8 cellular contexts compared by ENCODE assay signal in genomic region chr4:184538023-184538599, GRCh38.
DNase-seq lines count a peak whose midpoint lies in the region; ATAC-seq, FAIRE-seq and TF ChIP-seq lines count a peak whose summit lies in the region.

No MANE protein-coding gene starts in this region.

- H3K9me3 Mint-ChIP-seq in GM23338: no peaks in the 10 kb centered on the region

- H3K4me3 ChIP-seq in GM23338: peak overlapping the region; percentile 67
- H3K4me3 ChIP-seq in LNCaP clone FGC (ENCODE audit: low read depth, low read length): peak overlapping the region; percentile 72
- peak overlapping the region; percentile 83 to 97 for H3K4me3 ChIP-seq in neutrophil (ENCODE audit: low read depth in 1 of 2, low read length in 1 of 2)
- peak overlapping the region; percentile 65 for H3K4me3 ChIP-seq in suprapubic skin

- peak; percentile 91 for FAIRE-seq in frontal cortex (lab: Jason Lieb, UNC)

- peak overlapping the region; percentile 28; the same call in 1 of the 2 replicates for H3K27ac ChIP-seq in GM23338 (ENCODE audit: low read depth)
- peak overlapping the region; percentile 96 for H3K27ac ChIP-seq in neutrophil
- H3K27ac ChIP-seq in suprapubic skin: peak overlapping the region; percentile 97

- TF ChIP-seq CTCF in GM23338 (conservative IDR thresholded peaks at IDR 0.05; ENCODE audit: low read depth in 2 of 2): peak; percentile 41 to 70
- TF ChIP-seq CTCF in LNCaP clone FGC (IDR thresholded peaks at IDR 0.05; ENCODE audit: control insufficient read depth, extremely low read depth, insufficient read depth): peak; percentile 87
- peak; percentile 86 for TF ChIP-seq CTCF in neutrophil (IDR thresholded peaks at IDR 0.05)
- peak; percentile 54 to 66 for TF ChIP-seq CTCF in suprapubic skin (IDR thresholded peaks at IDR 0.05)

- H4K20me1 ChIP-seq in GM23338 (replicated peaks; ENCODE audit: insufficient read depth): no peaks in the 10 kb centered on the region

- peak; percentile 78 for DNase-seq in Daoy (ENCODE audit: low read depth)
- peak; percentile 41 for DNase-seq in GM23338 (ENCODE audit: low spot score)
- DNase-seq in LNCaP clone FGC (ENCODE audit: low read depth): peak; percentile 79
- peak; percentile 3 for DNase-seq in SIG-M5 (lab: John Stamatoyannopoulos, UW)
- DNase-seq in activated naive CD4-positive, alpha-beta T cell treated with Interleukin-2 at 50 U/mL for 16 hours: peak; percentile 62
- DNase-seq in frontal cortex (ENCODE audit: low spot score in 2 of 2): peak; percentile 70 to 72
- DNase-seq in suprapubic skin (ENCODE audit: low spot score in 2 of 2): peak; percentile 92 to 94

- TF ChIP-seq POLR2A in suprapubic skin (IDR thresholded peaks at IDR 0.05): no peak

- H3K79me2 ChIP-seq in GM23338 (replicated peaks; ENCODE audit: insufficient read depth): no peaks in the 10 kb centered on the region

- no peaks in the 10 kb centered on the region for H3F3A ChIP-seq in GM23338 (replicated peaks; ENCODE audit: low read depth)

- H3K9me3 ChIP-seq in neutrophil: no peaks in the 10 kb centered on the region
- no peaks in the 10 kb centered on the region for H3K9me3 ChIP-seq in suprapubic skin

- H3K36me3 Mint-ChIP-seq in GM23338 (ENCODE audit: low read depth): no peaks in the 10 kb centered on the region

- H3K27me3 Mint-ChIP-seq in GM23338 (ENCODE audit: insufficient read depth, low read depth, poor library complexity): peaks cover 8% of the 10 kb centered on the region

- H3K9me2 ChIP-seq in GM23338 (ENCODE audit: insufficient read depth): no peaks in the 10 kb centered on the region

- H3K27me3 ChIP-seq in GM23338 (ENCODE audit: insufficient read depth): no peaks in the 10 kb centered on the region
- H3K27me3 ChIP-seq in neutrophil: no peaks in the 10 kb centered on the region
- H3K27me3 ChIP-seq in suprapubic skin: no peaks in the 10 kb centered on the region

- peak overlapping the region; percentile 88; the same call in 1 of the 2 replicates for H2AFZ ChIP-seq in GM23338

- peak; percentile 60 for ATAC-seq in GM23338

- peak overlapping the region; percentile 90 for H3K4me3 Mint-ChIP-seq in GM23338

- peak overlapping the region; percentile 86 for H3K4me2 ChIP-seq in GM23338

- H3K36me3 ChIP-seq in GM23338 (ENCODE audit: insufficient read depth) (no peaks in the 10 kb centered on the region), neutrophil (no peaks in the 10 kb centered on the region), suprapubic skin (no peaks in the 10 kb centered on the region)

- no peak for TF ChIP-seq EP300 in suprapubic skin (IDR thresholded peaks at IDR 0.05)

- H3K4me1 ChIP-seq in GM23338 (ENCODE audit: insufficient read depth) (peaks cover 5% of the 10 kb centered on the region), neutrophil (ENCODE audit: control insufficient read depth in 1 of 2, insufficient read depth in 1 of 2, low read depth in 1 of 2, low read length in 1 of 2) (peaks cover 37 to 41% of the 10 kb centered on the region in 2 experiments), suprapubic skin (peaks cover 34% of the 10 kb centered on the region)

- peak overlapping the region; percentile 93 for H3K27ac Mint-ChIP-seq in GM23338

- 2% methylated on average over 18 of the region's 18 CpGs for WGBS in suprapubic skin

- H3K4me1 Mint-ChIP-seq in GM23338: peaks cover 14% of the 10 kb centered on the region

TF ChIP-seq in GM23338, 12 proteins besides CTCF, POLR2A, EP300 and RAD21 (continues in another document):
- TF ChIP-seq EZH2 (IDR thresholded peaks at IDR 0.05; ENCODE audit: low read depth, unreplicated experiment) (no peak), POLR2AphosphoS5 (IDR thresholded peaks at IDR 0.05; ENCODE audit: low read depth) (no peak), ETS1 (IDR thresholded peaks at IDR 0.05) (no peak), ZNF331 (CRISPR knock-in tag; IDR thresholded peaks at IDR 0.05; ENCODE audit: low read depth) (no peak), NANOG (IDR thresholded peaks at IDR 0.05; ENCODE audit: borderline replicate concordance) (no peak), EZH2phosphoT487 (IDR thresholded peaks at IDR 0.05; ENCODE audit: unreplicated experiment) (no peak), CREB1 (CRISPR knock-in tag; IDR thresholded peaks at IDR 0.05; ENCODE audit: low read depth) (no peak), JUNB (IDR thresholded peaks at IDR 0.05; ENCODE audit: unreplicated experiment) (no peak)
- TF ChIP-seq, protein P1, sequence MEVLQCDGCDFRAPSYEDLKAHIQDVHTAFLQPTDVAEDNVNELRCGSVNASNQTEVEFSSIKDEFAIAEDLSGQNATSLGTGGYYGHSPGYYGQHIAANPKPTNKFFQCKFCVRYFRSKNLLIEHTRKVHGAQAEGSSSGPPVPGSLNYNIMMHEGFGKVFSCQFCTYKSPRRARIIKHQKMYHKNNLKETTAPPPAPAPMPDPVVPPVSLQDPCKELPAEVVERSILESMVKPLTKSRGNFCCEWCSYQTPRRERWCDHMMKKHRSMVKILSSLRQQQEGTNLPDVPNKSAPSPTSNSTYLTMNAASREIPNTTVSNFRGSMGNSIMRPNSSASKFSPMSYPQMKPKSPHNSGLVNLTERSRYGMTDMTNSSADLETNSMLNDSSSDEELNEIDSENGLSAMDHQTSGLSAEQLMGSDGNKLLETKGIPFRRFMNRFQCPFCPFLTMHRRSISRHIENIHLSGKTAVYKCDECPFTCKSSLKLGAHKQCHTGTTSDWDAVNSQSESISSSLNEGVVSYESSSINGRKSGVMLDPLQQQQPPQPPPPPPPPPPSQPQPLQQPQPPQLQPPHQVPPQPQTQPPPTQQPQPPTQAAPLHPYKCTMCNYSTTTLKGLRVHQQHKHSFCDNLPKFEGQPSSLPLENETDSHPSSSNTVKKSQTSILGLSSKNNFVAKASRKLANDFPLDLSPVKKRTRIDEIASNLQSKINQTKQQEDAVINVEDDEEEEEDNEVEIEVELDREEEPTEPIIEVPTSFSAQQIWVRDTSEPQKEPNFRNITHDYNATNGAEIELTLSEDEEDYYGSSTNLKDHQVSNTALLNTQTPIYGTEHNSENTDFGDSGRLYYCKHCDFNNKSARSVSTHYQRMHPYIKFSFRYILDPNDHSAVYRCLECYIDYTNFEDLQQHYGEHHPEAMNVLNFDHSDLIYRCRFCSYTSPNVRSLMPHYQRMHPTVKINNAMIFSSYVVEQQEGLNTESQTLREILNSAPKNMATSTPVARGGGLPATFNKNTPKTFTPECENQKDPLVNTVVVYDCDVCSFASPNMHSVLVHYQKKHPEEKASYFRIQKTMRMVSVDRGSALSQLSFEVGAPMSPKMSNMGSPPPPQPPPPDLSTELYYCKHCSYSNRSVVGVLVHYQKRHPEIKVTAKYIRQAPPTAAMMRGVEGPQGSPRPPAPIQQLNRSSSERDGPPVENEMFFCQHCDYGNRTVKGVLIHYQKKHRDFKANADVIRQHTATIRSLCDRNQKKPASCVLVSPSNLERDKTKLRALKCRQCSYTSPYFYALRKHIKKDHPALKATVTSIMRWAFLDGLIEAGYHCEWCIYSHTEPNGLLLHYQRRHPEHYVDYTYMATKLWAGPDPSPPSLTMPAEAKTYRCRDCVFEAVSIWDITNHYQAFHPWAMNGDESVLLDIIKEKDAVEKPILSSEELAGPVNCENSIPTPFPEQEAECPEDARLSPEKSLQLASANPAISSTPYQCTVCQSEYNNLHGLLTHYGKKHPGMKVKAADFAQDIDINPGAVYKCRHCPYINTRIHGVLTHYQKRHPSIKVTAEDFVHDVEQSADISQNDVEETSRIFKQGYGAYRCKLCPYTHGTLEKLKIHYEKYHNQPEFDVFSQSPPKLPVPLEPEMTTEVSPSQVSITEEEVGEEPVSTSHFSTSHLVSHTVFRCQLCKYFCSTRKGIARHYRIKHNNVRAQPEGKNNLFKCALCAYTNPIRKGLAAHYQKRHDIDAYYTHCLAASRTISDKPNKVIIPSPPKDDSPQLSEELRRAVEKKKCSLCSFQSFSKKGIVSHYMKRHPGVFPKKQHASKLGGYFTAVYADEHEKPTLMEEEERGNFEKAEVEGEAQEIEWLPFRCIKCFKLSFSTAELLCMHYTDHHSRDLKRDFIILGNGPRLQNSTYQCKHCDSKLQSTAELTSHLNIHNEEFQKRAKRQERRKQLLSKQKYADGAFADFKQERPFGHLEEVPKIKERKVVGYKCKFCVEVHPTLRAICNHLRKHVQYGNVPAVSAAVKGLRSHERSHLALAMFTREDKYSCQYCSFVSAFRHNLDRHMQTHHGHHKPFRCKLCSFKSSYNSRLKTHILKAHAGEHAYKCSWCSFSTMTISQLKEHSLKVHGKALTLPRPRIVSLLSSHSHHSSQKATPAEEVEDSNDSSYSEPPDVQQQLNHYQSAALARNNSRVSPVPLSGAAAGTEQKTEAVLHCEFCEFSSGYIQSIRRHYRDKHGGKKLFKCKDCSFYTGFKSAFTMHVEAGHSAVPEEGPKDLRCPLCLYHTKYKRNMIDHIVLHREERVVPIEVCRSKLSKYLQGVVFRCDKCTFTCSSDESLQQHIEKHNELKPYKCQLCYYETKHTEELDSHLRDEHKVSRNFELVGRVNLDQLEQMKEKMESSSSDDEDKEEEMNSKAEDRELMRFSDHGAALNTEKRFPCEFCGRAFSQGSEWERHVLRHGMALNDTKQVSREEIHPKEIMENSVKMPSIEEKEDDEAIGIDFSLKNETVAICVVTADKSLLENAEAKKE (CRISPR knock-in tag; IDR thresholded peaks at IDR 0.05): no peak

Comparison
In these comparisons a context has a peak if more than half of its experiments do, and no peak if none do; other contexts are left out.
1. Peak in every context shown above with its lines: DNase-seq, ATAC-seq, H3K4me3 ChIP-seq and H3K27ac ChIP-seq.
2. DNase-seq: peak in every context shown above with its lines; median percentile 93 in suprapubic skin; 79 in LNCaP clone FGC; 78 in Daoy; 71 in frontal cortex; 62 in activated naive CD4-positive, alpha-beta T cell treated with Interleukin-2 at 50 U/mL for 16 hours; 41 in GM23338; 3 in SIG-M5.
3. H3K27ac ChIP-seq: peak in every context shown above with its lines; median percentile 97 in suprapubic skin; 96 in neutrophil; 28 in GM23338.